Comparison of ENCODE assay signal across 25 cellular contexts in genomic region chr17:10435096-10435495, GRCh38. TPM values are rescaled to one million over a fixed set of nuclear protein-coding genes. Genes with fewer than 3 reads are reported as not detected.
"Had no signal": no experiment of that assay in that cellular context is flagged by ENCODE, and none has a peak within 500 bp of the region (broad histone marks: within the 10 kb centered on the region; RNA-seq: fewer than 3 reads in every experiment).

No MANE protein-coding gene starts in this region.

- H3K4me1 Mint-ChIP-seq: activated naive CD8-positive, alpha-beta T cell treated with anti-CD3 and anti-CD28 coated beads for 36 hours; brain; central memory CD8-positive, alpha-beta T cell; mesothelial cell of epicardium; neural crest cell; WTC11 had no signal

- H3K9me3 ChIP-seq: right lobe of liver, suprapubic skin, upper lobe of left lung had no signal

- H3K36me3 ChIP-seq: esophagus muscularis mucosa, ovary, right lobe of liver, suprapubic skin, upper lobe of left lung had no signal

- ATAC-seq: activated CD8-positive, alpha-beta T cell treated with anti-CD3 and anti-CD28 coated beads, Interleukin-2, amount 10 ng/mL, durations not matched to agents 7 days and 5 days; activated T-cell treated with anti-CD3 and anti-CD28 coated beads, Interleukin-2, amount 50 U/mL, for 72 hours; right lobe of liver; stimulated activated naive CD8-positive, alpha-beta T cell treated with anti-CD3 and anti-CD28 coated beads, Interleukin-15, Interleukin-2, amounts not matched to agents 100 U/mL and 50 U/mL, for 24 hours; WTC11 had no signal

- DNase-seq: activated CD4-positive, alpha-beta T cell treated with anti-CD3 and anti-CD28 coated beads for 48 hours; activated CD8-positive, alpha-beta memory T cell treated with anti-CD3 and anti-CD28 coated beads, Interleukin-2, amount 50 U/mL, for 4 hours; activated CD8-positive, alpha-beta T cell treated with anti-CD3 and anti-CD28 coated beads, Interleukin-2, amount 10 ng/mL, durations not matched to agents 7 days and 5 days; activated gamma-delta T cell treated with Interleukin-2 at 50 U/mL for 16 hours; activated naive CD8-positive, alpha-beta T cell treated with anti-CD3 and anti-CD28 coated beads for 36 hours; activated T-cell treated with anti-CD3 and anti-CD28 coated beads, Interleukin-2, amount 50 U/mL, for 72 hours; cortex of kidney; effector CD4-positive, alpha-beta T cell; foreskin fibroblast; glutamatergic neuron; ovary; right lobe of liver; stimulated activated naive CD8-positive, alpha-beta T cell treated with anti-CD3 and anti-CD28 coated beads, Interleukin-15, Interleukin-2, amounts not matched to agents 100 U/mL and 50 U/mL, for 24 hours; T-helper 2 cell; upper lobe of left lung had no signal

- H3K4me1 ChIP-seq: esophagus muscularis mucosa, right lobe of liver, suprapubic skin, upper lobe of left lung had no signal

- H3K4me3 Mint-ChIP-seq: activated CD8-positive, alpha-beta T cell treated with anti-CD3 and anti-CD28 coated beads, Interleukin-2, amount 10 ng/mL, durations not matched to agents 7 days and 5 days; activated naive CD8-positive, alpha-beta T cell treated with anti-CD3 and anti-CD28 coated beads for 36 hours; activated T-cell treated with anti-CD3 and anti-CD28 coated beads, Interleukin-2, amount 50 U/mL, for 72 hours; brain; central memory CD8-positive, alpha-beta T cell; mesothelial cell of epicardium; neural crest cell; WTC11 had no signal

- H3K27me3 ChIP-seq: esophagus muscularis mucosa, ovary, right lobe of liver, suprapubic skin, upper lobe of left lung had no signal

- H3K27ac ChIP-seq: esophagus muscularis mucosa, ovary, right lobe of liver, suprapubic skin, upper lobe of left lung had no signal

- H3K27ac Mint-ChIP-seq: activated CD8-positive, alpha-beta T cell treated with anti-CD3 and anti-CD28 coated beads, Interleukin-2, amount 10 ng/mL, durations not matched to agents 7 days and 5 days; activated naive CD8-positive, alpha-beta T cell treated with anti-CD3 and anti-CD28 coated beads for 36 hours; activated T-cell treated with anti-CD3 and anti-CD28 coated beads, Interleukin-2, amount 50 U/mL, for 72 hours; brain; mesothelial cell of epicardium; WTC11 had no signal

- H3K4me3 ChIP-seq: esophagus muscularis mucosa, ovary, right lobe of liver, suprapubic skin, upper lobe of left lung had no signal

RNA-seq across cellular contexts. Expression of gene MYH8, which starts 13.3 kb away (rescaled TPM):
- total RNA-seq: activated CD8-positive, alpha-beta T cell treated with anti-CD3 and anti-CD28 coated beads, Interleukin-2, amount 10 ng/mL, durations not matched to agents 7 days and 5 days; activated naive CD8-positive, alpha-beta T cell treated with anti-CD3 and anti-CD28 coated beads for 36 hours; activated T-cell treated with anti-CD3 and anti-CD28 coated beads, Interleukin-2, amount 50 U/mL, for 72 hours; esophagus muscularis mucosa; mesothelial cell of epicardium; neural crest cell; ovary; pulmonary artery endothelial cell; right lobe of liver; suprapubic skin; upper lobe of left lung; WTC11 had no signal
- polyA plus RNA-seq: liver, ovary had no signal

RNA-seq across cellular contexts. Expression of gene MYH4, which starts 34.3 kb away (rescaled TPM):
- total RNA-seq: activated CD8-positive, alpha-beta T cell treated with anti-CD3 and anti-CD28 coated beads, Interleukin-2, amount 10 ng/mL, durations not matched to agents 7 days and 5 days; activated naive CD8-positive, alpha-beta T cell treated with anti-CD3 and anti-CD28 coated beads for 36 hours; activated T-cell treated with anti-CD3 and anti-CD28 coated beads, Interleukin-2, amount 50 U/mL, for 72 hours; esophagus muscularis mucosa; mesothelial cell of epicardium; myocyte; neural crest cell; ovary; pulmonary artery endothelial cell; suprapubic skin; upper lobe of left lung; WTC11 had no signal
- polyA plus RNA-seq: liver, ovary had no signal
